In the genomic region with DNA sequence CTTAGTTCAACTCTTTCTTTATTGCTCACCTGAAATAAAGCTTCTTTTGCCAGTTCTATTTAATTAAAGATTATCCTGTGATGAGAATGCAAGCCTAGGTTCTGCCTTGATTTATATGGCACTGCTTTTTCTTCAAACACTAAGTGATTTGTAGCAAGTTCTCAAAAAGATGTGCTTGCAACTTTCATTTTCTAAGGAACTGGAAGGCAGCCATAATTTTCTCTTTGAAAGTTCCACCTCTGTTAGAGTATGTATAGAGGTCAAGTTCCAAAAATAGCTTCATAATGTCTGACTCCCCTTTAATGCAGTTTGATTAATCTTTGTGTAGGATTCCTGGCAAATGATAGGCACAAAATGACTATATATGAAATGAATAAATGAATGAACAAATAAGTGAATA, we compare ENCODE assay signal across 16 cellular contexts.
A peak's percentile ranks its signal among the peaks of the same experiment; 100 is the strongest.
DNase-seq lines count a peak whose midpoint lies in the region; ATAC-seq and TF ChIP-seq lines count a peak whose summit lies in the region.
"Had no signal": no experiment of that assay in that cellular context is flagged by ENCODE, and none has a peak within 500 bp of the region (broad histone marks: within the 10 kb centered on the region; RNA-seq: fewer than 3 reads in every experiment).

No MANE protein-coding gene starts in this region.

- TF ChIP-seq CTCF in MM.1S (IDR thresholded peaks at IDR 0.05; ENCODE audit: low read length) = no peak
- no peak for TF ChIP-seq CTCF in PC-3 (conservative IDR thresholded peaks at IDR 0.05; ENCODE audit: low read depth, low read length)
- TF ChIP-seq CTCF in mesothelial cell of epicardium (IDR thresholded peaks at IDR 0.05; ENCODE audit: unreplicated experiment) = no peak

- no peak overlapping the region for H3K4me3 Mint-ChIP-seq in mesothelial cell of epicardium
- H3K4me3 Mint-ChIP-seq: CD4-positive, alpha-beta T cell; GM23338; HFFc6; IgD-negative memory B cell had no signal

- DNase-seq in MM.1S (peak; percentile 54), PC-3 (no peak), mesothelial cell of epicardium (ENCODE audit: low spot score in 2 of 2, unreplicated experiment in 2 of 2) (no peak), GOT3 (lab: John Stamatoyannopoulos, UW) (no peak), SKM-1 treated with dmso at 0.1 percent for 144 hours (lab: John Stamatoyannopoulos, UW; ENCODE audit: unreplicated experiment) (no peak)
- DNase-seq: AML-193; Caco-2; CD4-positive, alpha-beta T cell; H7; HFFc6 had no signal

- no peak overlapping the region for H3K4me3 ChIP-seq in MM.1S (ENCODE audit: low read length)
- no peak overlapping the region for H3K4me3 ChIP-seq in PC-3 (ENCODE audit: low read length)
- H3K4me3 ChIP-seq: GM23338 had no signal

- H3K27me3 ChIP-seq in MM.1S (replicated peaks; ENCODE audit: insufficient read depth, low read length) = no peaks in the 10 kb centered on the region
- H3K27me3 ChIP-seq in PC-3 (ENCODE audit: low read length) = no peaks in the 10 kb centered on the region

- no peak overlapping the region for H3K27ac ChIP-seq in MM.1S (ENCODE audit: low read length)
- H3K27ac ChIP-seq in PC-3 (ENCODE audit: low read length) = peak overlapping the region; percentile 18; the same call in 1 of the 2 replicates
- H3K27ac ChIP-seq: C4-2B had no signal

- H3K9me3 ChIP-seq in MM.1S (replicated peaks; ENCODE audit: insufficient read depth, low read length) = no peaks in the 10 kb centered on the region
- H3K9me3 ChIP-seq in PC-3 (ENCODE audit: low read length) = no peaks in the 10 kb centered on the region
- H3K9me3 ChIP-seq: Caco-2 had no signal

- H3K9me2 ChIP-seq in MM.1S (replicated peaks; ENCODE audit: insufficient read depth, low read length) = no peaks in the 10 kb centered on the region
- no peaks in the 10 kb centered on the region for H3K9me2 ChIP-seq in PC-3 (replicated peaks; ENCODE audit: low read length)

- no peaks in the 10 kb centered on the region for H3K36me3 Mint-ChIP-seq in mesothelial cell of epicardium

- peaks cover 33% of the 10 kb centered on the region for H3K4me1 Mint-ChIP-seq in mesothelial cell of epicardium
- H3K4me1 Mint-ChIP-seq: IgD-negative memory B cell had no signal

- peaks cover 6% of the 10 kb centered on the region; the same call in 1 of the 2 replicates for H3K4me1 ChIP-seq in MM.1S (ENCODE audit: low read length)
- H3K4me1 ChIP-seq in PC-3 (ENCODE audit: insufficient read depth, low read length) = peaks cover 26% of the 10 kb centered on the region

- H3K9ac ChIP-seq in MM.1S (ENCODE audit: low read length) (no peak overlapping the region), PC-3 (ENCODE audit: low read length) (no peak overlapping the region)

- intact Hi-C loops in PC-3 (cut with micrococcal nuclease) = no loop called here

- H3K27ac Mint-ChIP-seq in mesothelial cell of epicardium = peak overlapping the region; percentile 11
- H3K27ac Mint-ChIP-seq: CD4-positive, alpha-beta T cell; GM23338; HFFc6; IgD-negative memory B cell had no signal

- H3K27me3 Mint-ChIP-seq in mesothelial cell of epicardium (ENCODE audit: low read depth) = no peaks in the 10 kb centered on the region
- H3K27me3 Mint-ChIP-seq: CD4-positive, alpha-beta T cell; IgD-negative memory B cell had no signal

- no peaks in the 10 kb centered on the region for H3K79me2 ChIP-seq in MM.1S (ENCODE audit: low read length)
- no peaks in the 10 kb centered on the region for H3K79me2 ChIP-seq in PC-3 (ENCODE audit: low read length)

- no peak overlapping the region for H2AFZ ChIP-seq in MM.1S (ENCODE audit: low read length)
- H2AFZ ChIP-seq in PC-3 (ENCODE audit: low read length) = no peak overlapping the region
- H2AFZ ChIP-seq: GM23338 had no signal

- H3K9me3 Mint-ChIP-seq in mesothelial cell of epicardium = peaks cover 17% of the 10 kb centered on the region
- H3K9me3 Mint-ChIP-seq: CD4-positive, alpha-beta T cell; GM23338 had no signal

- no peak overlapping the region for H3K4me2 ChIP-seq in MM.1S (ENCODE audit: low read depth, low read length)
- H3K4me2 ChIP-seq in PC-3 (ENCODE audit: low read length) = peak overlapping the region; percentile 30
- H3K4me2 ChIP-seq: GM23338 had no signal

- H3F3A ChIP-seq in MM.1S (ENCODE audit: insufficient read depth, low read length) (no peaks in the 10 kb centered on the region), PC-3 (ENCODE audit: low read length, unreplicated experiment) (no peaks in the 10 kb centered on the region)

- CTCF ChIA-PET in PC-3 (lab: Charles Lee) = no interaction called here

- BruUV-seq in PC-3 (replicated peaks; lab: Mats Ljungman, UMichigan) = no TSS peak

- ATAC-seq in PC-3 = no peak
- no peak for ATAC-seq in HG02642 (IDR thresholded peaks at IDR 0.05; ENCODE audit: poor library complexity, unreplicated experiment)
- ATAC-seq: GM23338, HCT116, HepG2 had no signal

- POLR2A ChIA-PET in PC-3 (lab: Charles Lee; ENCODE audit: unreplicated experiment) = interaction anchor here (0.7 kb wide), 1 partner anchor 1201 kb away, joined by 4 read pairs; no protein-coding TSS in a partner anchor

- no peaks in the 10 kb centered on the region for H4K20me1 ChIP-seq in MM.1S (ENCODE audit: insufficient read depth, low read length)
- H4K20me1 ChIP-seq in PC-3 (ENCODE audit: low read length) = no peaks in the 10 kb centered on the region

- no peaks in the 10 kb centered on the region for H3K36me3 ChIP-seq in MM.1S (replicated peaks; ENCODE audit: insufficient read depth, low read length)
- no peaks in the 10 kb centered on the region for H3K36me3 ChIP-seq in PC-3 (ENCODE audit: low read depth, low read length)
